In the genomic region with DNA sequence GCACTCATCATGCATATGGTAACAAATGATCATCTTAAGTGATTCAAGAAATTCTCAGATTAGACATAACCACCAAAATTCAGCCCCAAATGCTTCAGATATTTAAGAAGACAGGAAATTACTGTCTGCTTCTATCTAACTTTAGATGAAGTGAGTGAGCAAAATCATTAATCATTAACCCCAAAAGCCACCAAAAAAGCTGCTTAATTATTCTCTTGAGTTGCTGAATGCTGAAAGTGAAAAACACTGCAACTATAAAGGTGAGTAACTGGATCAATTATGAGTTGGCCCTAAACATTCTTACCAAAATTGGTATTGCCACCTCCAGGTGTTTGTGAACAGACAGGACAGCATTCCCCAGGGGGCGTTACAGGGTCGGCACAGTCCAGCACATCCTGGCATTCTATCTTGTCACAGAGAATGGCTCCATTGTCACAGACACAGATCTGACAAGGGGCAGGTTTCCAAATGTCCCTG, we compare ENCODE assay signal across 11 cellular contexts.
DNase-seq lines count a peak whose midpoint lies in the region; ATAC-seq and TF ChIP-seq lines count a peak whose summit lies in the region.
"Had no signal": no experiment of that assay in that cellular context is flagged by ENCODE, and none has a peak within 500 bp of the region (broad histone marks: within the 10 kb centered on the region; RNA-seq: fewer than 3 reads in every experiment).

No MANE protein-coding gene starts in this region.

- no peak overlapping the region for H3K4me3 ChIP-seq in choroid plexus epithelial cell (ENCODE audit: low read depth, low read length)
- H3K4me3 ChIP-seq: psoas muscle, SJSA1 had no signal

- TF ChIP-seq CTCF in choroid plexus epithelial cell (conservative IDR thresholded peaks at IDR 0.05; ENCODE audit: low read depth, low read length), result peak; percentile 10

- peak; percentile 92 for ATAC-seq in GM21390 (IDR thresholded peaks at IDR 0.05; ENCODE audit: unreplicated experiment)
- peak; percentile 91 for ATAC-seq in HG03064 (IDR thresholded peaks at IDR 0.05; ENCODE audit: low read depth, unreplicated experiment)
- ATAC-seq: psoas muscle had no signal

- peak; percentile 14 for DNase-seq in ELF-1 (ENCODE audit: low read depth, low spot score)
- DNase-seq in choroid plexus epithelial cell (ENCODE audit: low read depth), result no peak
- no peak for DNase-seq in NCI-H2107 treated with DMSO at 0.1 percent for 48 hours (lab: John Stamatoyannopoulos, UW; ENCODE audit: unreplicated experiment)
- no peak for DNase-seq in NCI-H128 (lab: John Stamatoyannopoulos, UW; ENCODE audit: unreplicated experiment)
- DNase-seq in DMS153 treated with DMSO at 0.1 percent for 48 hours (lab: John Stamatoyannopoulos, UW; ENCODE audit: unreplicated experiment), result no peak
- no peak for DNase-seq in stimulated activated CD4-positive, alpha-beta T cell treated with anti-CD3 and anti-CD28 coated beads, Interleukin-2, amount 100 ng/mL, for 48 hours
- DNase-seq: NCI-H1105, psoas muscle had no signal
